In the genomic region with DNA sequence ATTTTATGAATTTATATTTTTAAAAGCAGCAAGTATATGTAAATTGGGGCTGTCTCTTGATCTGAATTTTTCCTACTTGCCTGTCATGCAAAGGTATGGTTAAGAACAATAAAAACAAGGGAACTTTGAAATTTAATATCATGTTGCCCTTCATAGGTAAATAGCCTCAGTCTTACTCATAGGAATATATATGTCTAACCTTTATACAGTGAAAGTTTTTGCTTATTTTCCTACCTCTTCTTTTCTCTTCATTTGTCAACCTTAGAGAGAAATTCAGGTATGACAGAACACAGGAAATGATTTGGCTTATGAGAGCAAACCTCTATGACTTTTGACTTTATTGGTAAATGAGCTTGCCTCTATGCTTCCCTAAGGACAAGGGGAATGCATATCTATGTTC, we compare ENCODE assay signal across 31 cellular contexts.
"Had no signal": no experiment of that assay in that cellular context is flagged by ENCODE, and none has a peak within 500 bp of the region (broad histone marks: within the 10 kb centered on the region; RNA-seq: fewer than 3 reads in every experiment).

No MANE protein-coding gene starts in this region.

- H3K27ac ChIP-seq: adrenal gland, ascending aorta, body of pancreas, brain microvascular endothelial cell, breast epithelium, cardiac muscle cell had no signal

- H3K4me1 ChIP-seq: adrenal gland, ascending aorta, body of pancreas, breast epithelium had no signal

- H3K27me3 ChIP-seq: adrenal gland, ascending aorta, body of pancreas, brain microvascular endothelial cell, breast epithelium, cardiac muscle cell had no signal

- H3K4me3 ChIP-seq: adrenal gland, ascending aorta, body of pancreas, breast epithelium, cardiac muscle cell had no signal

- DNase-seq: activated effector memory CD4-positive, alpha-beta T cell treated with anti-CD3 and anti-CD28 coated beads, Interleukin-2, amount 50 U/mL, for 16 hours; activated effector memory CD4-positive, alpha-beta T cell treated with Interleukin-2 at 50 U/mL for 16 hours; activated gamma-delta T cell; activated gamma-delta T cell treated with Interleukin-2 at 50 U/mL for 16 hours; activated naive CD4-positive, alpha-beta T cell; activated naive CD4-positive, alpha-beta T cell treated with anti-CD3 and anti-CD28 coated beads for 36 hours; activated naive CD4-positive, alpha-beta T cell treated with anti-CD3 and anti-CD28 coated beads, Interleukin-2, amount 10 ng/mL, durations not matched to agents 7 days and 5 days; activated naive CD4-positive, alpha-beta T cell treated with anti-CD3 and anti-CD28 coated beads, Interleukin-2, amount 50 U/mL, for 16 hours; activated naive CD4-positive, alpha-beta T cell treated with Interleukin-2 at 50 U/mL for 16 hours; activated naive CD8-positive, alpha-beta T cell treated with anti-CD3 and anti-CD28 coated beads for 36 hours; activated naive CD8-positive, alpha-beta T cell treated with anti-CD3 and anti-CD28 coated beads, Interleukin-2, amount 10 ng/mL, durations not matched to agents 7 days and 5 days; activated naive CD8-positive, alpha-beta T cell treated with anti-CD3 and anti-CD28 coated beads, Interleukin-2, amount 50 U/mL, for 24 hours; activated T-cell treated with anti-CD3 and anti-CD28 coated beads, Interleukin-2, amount 50 U/mL, for 24 hours; activated T-cell treated with anti-CD3 and anti-CD28 coated beads, Interleukin-2, amount 50 U/mL, for 4 hours; activated T-cell treated with anti-CD3 and anti-CD28 coated beads, Interleukin-2, amount 50 U/mL, for 48 hours; activated T-cell treated with anti-CD3 and anti-CD28 coated beads, Interleukin-2, amount 50 U/mL, for 72 hours; adrenal gland; amniotic stem cell; amygdala; anterior cingulate cortex; aorta; body of pancreas; brain microvascular endothelial cell; caudate nucleus; central memory CD4-positive, alpha-beta T cell; cerebellar nuclear complex had no signal

- H3K9me3 ChIP-seq: ascending aorta, body of pancreas had no signal

- ATAC-seq: activated naive CD4-positive, alpha-beta T cell treated with anti-CD3 and anti-CD28 coated beads, Interleukin-2, amount 50 U/mL, for 72 hours; activated naive CD8-positive, alpha-beta T cell treated with anti-CD3 and anti-CD28 coated beads, Interleukin-2, amount 50 U/mL, for 24 hours; activated T-cell treated with anti-CD3 and anti-CD28 coated beads, Interleukin-2, amount 50 U/mL, for 4 hours; activated T-cell treated with anti-CD3 and anti-CD28 coated beads, Interleukin-2, amount 50 U/mL, for 72 hours; activated T-helper 17 cell treated with anti-CD3 and anti-CD28 coated beads, Interleukin-2, amount 50 U/mL, for 72 hours; body of pancreas had no signal

- H3K36me3 ChIP-seq: adrenal gland, ascending aorta, brain microvascular endothelial cell, breast epithelium, cardiac muscle cell had no signal
